Comparison of ENCODE assay signal across 8 cellular contexts in genomic region chr22:49936018-49936972, GRCh38. TPM values are rescaled to one million over a fixed set of nuclear protein-coding genes. Genes with fewer than 3 reads are reported as not detected.
DNase-seq lines count a peak whose midpoint lies in the region; ATAC-seq and TF ChIP-seq lines count a peak whose summit lies in the region.

No MANE protein-coding gene starts in this region.

- H3K27ac Mint-ChIP-seq in CD14-positive monocyte = peak overlapping the region; percentile 77 to 93 (median 87)
- H3K27ac Mint-ChIP-seq in activated T-helper 17 cell treated with anti-CD3 and anti-CD28 coated beads, Interleukin-2, amount 50 U/mL, for 72 hours = peak overlapping the region; percentile 63

- TF ChIP-seq POLR2A in Peyer's patch (IDR thresholded peaks at IDR 0.05) = peak in 1 of 2 donors; percentile 53

- peaks cover 0 to 7% (median 5%) of the 10 kb centered on the region in 7 donors for H3K9me3 Mint-ChIP-seq in CD14-positive monocyte
- no peaks in the 10 kb centered on the region for H3K9me3 Mint-ChIP-seq in activated T-helper 17 cell treated with anti-CD3 and anti-CD28 coated beads, Interleukin-2, amount 50 U/mL, for 72 hours

- DNase-seq in CD14-positive monocyte (ENCODE audit: low spot score) (peak; percentile 99), Peyer's patch (peak; percentile 90 to 95 (median 90)), fibroblast of the conjunctiva (ENCODE audit: low read depth) (peak; percentile 72), stromal cell of bone marrow (ENCODE audit: low read depth) (peak; percentile 72)

- H3K36me3 Mint-ChIP-seq in CD14-positive monocyte = peaks cover 2 to 5% of the 10 kb centered on the region in 2 donors
- H3K36me3 Mint-ChIP-seq in activated T-helper 17 cell treated with anti-CD3 and anti-CD28 coated beads, Interleukin-2, amount 50 U/mL, for 72 hours (ENCODE audit: low read depth) = peaks cover 5% of the 10 kb centered on the region

- no peaks in the 10 kb centered on the region for H3K79me2 ChIP-seq in neural cell (replicated peaks; ENCODE audit: insufficient read depth, low read length)

- H3K9me2 ChIP-seq in neural cell (ENCODE audit: insufficient read depth, low read length) = no peaks in the 10 kb centered on the region

- H3K36me3 ChIP-seq in Peyer's patch = no peaks in the 10 kb centered on the region
- H3K36me3 ChIP-seq in neural cell (ENCODE audit: insufficient read depth, low read length) = no peaks in the 10 kb centered on the region

- H3K27ac ChIP-seq in Peyer's patch = peak overlapping the region; percentile 89 to 95 (median 90)
- H3K27ac ChIP-seq in neural cell (ENCODE audit: low read length) = no peak overlapping the region

- ATAC-seq in GM19395 (IDR thresholded peaks at IDR 0.05; ENCODE audit: unreplicated experiment) = peak; percentile 49
- peak; percentile 60 for ATAC-seq in HG03520 (IDR thresholded peaks at IDR 0.05; ENCODE audit: unreplicated experiment)
- ATAC-seq in activated T-helper 17 cell treated with anti-CD3 and anti-CD28 coated beads, Interleukin-2, amount 50 U/mL, for 72 hours (replicated peaks) = peak; percentile 83

- intact Hi-C loops in CD14-positive monocyte (cut with micrococcal nuclease) = loop anchor here in 1 of 2 donors (1.0 to 10.0 kb wide), 3 partner anchors 22 to 599 kb away; partner anchors contain the start of gene TYMP

- no peak for TF ChIP-seq EP300 in neural cell (conservative IDR thresholded peaks at IDR 0.05; ENCODE audit: poor library complexity, severe bottlenecking)

- peak overlapping the region; percentile 53 to 70 (median 63) for H3K4me3 ChIP-seq in Peyer's patch
- H3K4me3 ChIP-seq in neural cell (ENCODE audit: low read length) = peak overlapping the region; percentile 55

- peaks cover 9 to 54% (median 34%) of the 10 kb centered on the region in 4 donors for H3K4me1 ChIP-seq in Peyer's patch

- peaks cover 0 to 8% (median 6%) of the 10 kb centered on the region in 3 donors for H3K27me3 Mint-ChIP-seq in CD14-positive monocyte (ENCODE audit: low read depth in 3 of 3)
- no peaks in the 10 kb centered on the region for H3K27me3 Mint-ChIP-seq in activated T-helper 17 cell treated with anti-CD3 and anti-CD28 coated beads, Interleukin-2, amount 50 U/mL, for 72 hours

- TF ChIP-seq CTCF in CD14-positive monocyte (IDR thresholded peaks at IDR 0.05) (no peak), Peyer's patch (IDR thresholded peaks at IDR 0.05) (peak in 1 of 6 experiments; percentile 4), neural cell (IDR thresholded peaks at IDR 0.05; ENCODE audit: poor library complexity, severe bottlenecking) (no peak)

- no peaks in the 10 kb centered on the region for H3F3A ChIP-seq in neural cell (ENCODE audit: insufficient read depth, low read length, poor library complexity, severe bottlenecking)

- H3K4me2 ChIP-seq in neural cell (ENCODE audit: low read length) = no peak overlapping the region

- H3K27me3 ChIP-seq in Peyer's patch (no peaks in the 10 kb centered on the region), neural cell (ENCODE audit: insufficient read depth, low read depth, low read length) (no peaks in the 10 kb centered on the region)

- H3K9me3 ChIP-seq in Peyer's patch (no peaks in the 10 kb centered on the region), neural cell (ENCODE audit: low read length) (no peaks in the 10 kb centered on the region)

- TF ChIP-seq RAD21 in neural cell (conservative IDR thresholded peaks at IDR 0.05) = no peak

- peaks cover 28% of the 10 kb centered on the region for H3K4me1 Mint-ChIP-seq in CD14-positive monocyte
- H3K4me1 Mint-ChIP-seq in activated T-helper 17 cell treated with anti-CD3 and anti-CD28 coated beads, Interleukin-2, amount 50 U/mL, for 72 hours = peaks cover 6% of the 10 kb centered on the region

- H2AFZ ChIP-seq in neural cell (ENCODE audit: low read depth, low read length) = no peak overlapping the region

- peak overlapping the region; percentile 42 for H3K9ac ChIP-seq in neural cell (ENCODE audit: low read length)

- no peaks in the 10 kb centered on the region for H4K20me1 ChIP-seq in neural cell (ENCODE audit: insufficient read depth)

- peak overlapping the region; percentile 63 to 72 for H3K4me3 Mint-ChIP-seq in CD14-positive monocyte
- H3K4me3 Mint-ChIP-seq in activated T-helper 17 cell treated with anti-CD3 and anti-CD28 coated beads, Interleukin-2, amount 50 U/mL, for 72 hours = peak overlapping the region; percentile 66

TF ChIP-seq in neural cell, 6 proteins besides CTCF, POLR2A, EP300 and RAD21:
- no peak for TF ChIP-seq POLR2AphosphoS5 (IDR thresholded peaks at IDR 0.05)
- TF ChIP-seq EZH2 (IDR thresholded peaks at IDR 0.05; ENCODE audit: borderline replicate concordance, insufficient read depth, low read length, poor library complexity, severe bottlenecking) = no peak

RNA-seq across cellular contexts. Expression of gene CRELD2, which starts 17.9 kb away (rescaled TPM):
- polyA plus RNA-seq in CD14-positive monocyte (10 to 100 TPM; 20.3 to 27.6 TPM), neural cell (83.2 and 97.3 TPM in 2 replicates)
- total RNA-seq in Peyer's patch = 10 to 100 TPM; 33.3 to 52.0 (median 41.1) TPM
- total RNA-seq in activated T-helper 17 cell treated with anti-CD3 and anti-CD28 coated beads, Interleukin-2, amount 50 U/mL, for 72 hours = 10 to 100 TPM; 22.7 to 38.6 TPM
- polyA minus RNA-seq in neural cell = 29.0 and 29.8 TPM in 2 replicates

RNA-seq across cellular contexts. Expression of gene ALG12, which starts 18.1 kb away (rescaled TPM):
- 1 to 10 TPM; 7.2 to 9.5 TPM for polyA plus RNA-seq in CD14-positive monocyte
- total RNA-seq in Peyer's patch = 10 to 100 TPM; 17.3 to 25.5 (median 22.1) TPM
- 10 to 100 TPM; 19.5 to 21.9 TPM for total RNA-seq in activated T-helper 17 cell treated with anti-CD3 and anti-CD28 coated beads, Interleukin-2, amount 50 U/mL, for 72 hours
- polyA plus RNA-seq in neural cell = 12.5 and 14.3 TPM in 2 replicates
- 13.4 TPM in 2 replicates for polyA minus RNA-seq in neural cell

RNA-seq across cellular contexts. Expression of gene PIM3, which starts 24.3 kb away (rescaled TPM):
- polyA plus RNA-seq in CD14-positive monocyte = 10 to 100 TPM; 38.8 to 40.4 TPM
- 100 to 1,000 TPM in 2 of 4 donors, 10 to 100 TPM in 2; 66.2 to 142 (median 105) TPM for total RNA-seq in Peyer's patch
- total RNA-seq in activated T-helper 17 cell treated with anti-CD3 and anti-CD28 coated beads, Interleukin-2, amount 50 U/mL, for 72 hours = 100 to 1,000 TPM in 1 of 2 donors, 10 to 100 TPM in 1; 94.8 to 235 TPM
- polyA plus RNA-seq in neural cell = 28.7 and 32.6 TPM in 2 replicates
- 18.8 and 25.3 TPM in 2 replicates for polyA minus RNA-seq in neural cell
